8 cellular contexts compared by ENCODE assay signal in the genomic region with DNA sequence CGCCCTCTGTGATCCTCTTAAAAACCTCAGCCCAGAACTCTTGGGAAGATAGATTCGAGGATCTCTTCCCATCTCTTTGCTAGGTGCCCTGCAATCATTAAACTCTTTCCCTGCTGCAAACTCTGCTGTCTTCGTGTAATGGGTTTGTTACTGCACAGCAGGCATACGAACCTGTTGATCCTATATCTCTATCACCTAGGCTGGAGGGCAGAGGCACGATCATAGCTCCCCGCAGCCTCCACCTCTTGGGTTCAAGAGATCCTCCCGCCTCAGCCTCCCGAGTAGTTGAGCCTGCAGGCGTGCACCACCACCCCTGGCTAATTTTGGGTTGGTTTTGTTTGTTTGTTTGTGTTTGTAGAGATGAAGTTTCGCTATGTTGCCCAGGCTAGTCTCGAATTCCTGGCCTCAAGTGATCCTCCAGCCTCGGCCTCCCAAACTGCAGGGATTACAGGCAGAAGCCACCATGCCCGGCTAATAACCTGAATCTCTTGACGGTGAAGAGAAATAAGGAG. TPM values are rescaled to one million over a fixed set of nuclear protein-coding genes. Genes with fewer than 3 reads are reported as not detected.
DNase-seq lines count a peak whose midpoint lies in the region; ATAC-seq and TF ChIP-seq lines count a peak whose summit lies in the region.

No MANE protein-coding gene starts in this region.

- peak overlapping the region; percentile 86 for H3K9ac ChIP-seq in skeletal muscle satellite cell (ENCODE audit: low read depth, low read length)

- no peaks in the 10 kb centered on the region for H3F3A ChIP-seq in GM23338 (replicated peaks; ENCODE audit: low read depth)

- WGBS in gastroesophageal sphincter (ENCODE audit: low coverage in 1 of 2), 2 donors = 78 to 94% methylated on average over 2 to 4 of the region's 14 CpGs

- H4K20me1 ChIP-seq in GM23338 (replicated peaks; ENCODE audit: insufficient read depth) = no peaks in the 10 kb centered on the region

- H3K9me3 ChIP-seq in gastroesophageal sphincter (no peaks in the 10 kb centered on the region), skeletal muscle satellite cell (replicated peaks; ENCODE audit: low read length) (no peaks in the 10 kb centered on the region)

- DNase-seq in GM23338 (ENCODE audit: low spot score) = no peak
- no peak for DNase-seq in activated CD8-positive, alpha-beta memory T cell treated with anti-CD3 and anti-CD28 coated beads for 24 hours
- no peak for DNase-seq in omental fat pad (ENCODE audit: low spot score)
- DNase-seq in NCI-H2081 treated with DMSO at 0.1 percent for 48 hours (lab: John Stamatoyannopoulos, UW) = no peak

- H3K9me3 Mint-ChIP-seq in GM23338 = no peaks in the 10 kb centered on the region

- H3K4me1 ChIP-seq in GM23338 (ENCODE audit: insufficient read depth) = no peaks in the 10 kb centered on the region
- H3K4me1 ChIP-seq in gastroesophageal sphincter = peaks cover 0 to 21% (median 4%) of the 10 kb centered on the region in 3 donors
- peaks cover 9% of the 10 kb centered on the region for H3K4me1 ChIP-seq in skeletal muscle satellite cell (ENCODE audit: control insufficient read depth, insufficient read depth, low read length)

- peak overlapping the region; percentile 64 for H3K4me3 ChIP-seq in GM23338
- peak overlapping the region; percentile 64 for H3K4me3 ChIP-seq in WI38 (ENCODE audit: low read depth, low read length)
- peak overlapping the region; percentile 66 to 75 for H3K4me3 ChIP-seq in gastroesophageal sphincter
- peak overlapping the region; percentile 83 for H3K4me3 ChIP-seq in skeletal muscle satellite cell (ENCODE audit: low read length)

- H3K27ac ChIP-seq in GM23338 (ENCODE audit: low read depth) (no peak overlapping the region), gastroesophageal sphincter (peak overlapping the region; percentile 67 to 87 (median 84))

- peak overlapping the region; percentile 84 for H3K4me3 Mint-ChIP-seq in GM23338

- no peaks in the 10 kb centered on the region for H3K36me3 ChIP-seq in GM23338 (ENCODE audit: insufficient read depth)
- H3K36me3 ChIP-seq in gastroesophageal sphincter = peaks cover 0 to 18% of the 10 kb centered on the region in 2 donors
- peaks cover 7% of the 10 kb centered on the region for H3K36me3 ChIP-seq in skeletal muscle satellite cell (ENCODE audit: insufficient read depth, low read length)

- peaks cover 2% of the 10 kb centered on the region; the same call in 1 of the 3 replicates for H3K4me1 Mint-ChIP-seq in GM23338

- TF ChIP-seq CTCF in GM23338 (conservative IDR thresholded peaks at IDR 0.05; ENCODE audit: low read depth in 2 of 2) = no peak
- TF ChIP-seq CTCF in WI38 (IDR thresholded peaks at IDR 0.05; ENCODE audit: low read depth, low read length) = no peak
- no peak for TF ChIP-seq CTCF in gastroesophageal sphincter (IDR thresholded peaks at IDR 0.05)
- TF ChIP-seq CTCF in omental fat pad (IDR thresholded peaks at IDR 0.05) = no peak

- TF ChIP-seq POLR2A in gastroesophageal sphincter (IDR thresholded peaks at IDR 0.05) = no peak

- H3K27me3 ChIP-seq in GM23338 (ENCODE audit: insufficient read depth) (peaks cover 58% of the 10 kb centered on the region), gastroesophageal sphincter (no peaks in the 10 kb centered on the region), skeletal muscle satellite cell (ENCODE audit: control insufficient read depth, insufficient read depth, low read length) (no peaks in the 10 kb centered on the region)

- peak overlapping the region; percentile 94 for H2AFZ ChIP-seq in GM23338

- peak overlapping the region; percentile 83 for H3K4me2 ChIP-seq in GM23338
- peak overlapping the region; percentile 82 for H3K4me2 ChIP-seq in skeletal muscle satellite cell (ENCODE audit: low read length)

- ATAC-seq in GM23338 = no peak
- peak; percentile 4 for ATAC-seq in gastroesophageal sphincter
- ATAC-seq in GM21529 (IDR thresholded peaks at IDR 0.05; ENCODE audit: unreplicated experiment) = no peak
- ATAC-seq in omental fat pad (ENCODE audit: low FRiP score) = no peak

- no peak for TF ChIP-seq EP300 in gastroesophageal sphincter (IDR thresholded peaks at IDR 0.05)

- no peak overlapping the region; the same call in 1 of the 2 replicates for H3K27ac Mint-ChIP-seq in GM23338

- no peaks in the 10 kb centered on the region for H3K36me3 Mint-ChIP-seq in GM23338 (ENCODE audit: low read depth)

- H3K79me2 ChIP-seq in GM23338 (replicated peaks; ENCODE audit: insufficient read depth) = no peaks in the 10 kb centered on the region

- H3K9me2 ChIP-seq in GM23338 (ENCODE audit: insufficient read depth) = no peaks in the 10 kb centered on the region

- H3K27me3 Mint-ChIP-seq in GM23338 (ENCODE audit: insufficient read depth, low read depth, poor library complexity) = peaks cover 34% of the 10 kb centered on the region

TF ChIP-seq in GM23338, 12 proteins besides CTCF, POLR2A, EP300 and RAD21:
- TF ChIP-seq EZH2phosphoT487 (IDR thresholded peaks at IDR 0.05; ENCODE audit: unreplicated experiment) = no peak
- no peak for TF ChIP-seq ZNF331 (CRISPR knock-in tag; IDR thresholded peaks at IDR 0.05; ENCODE audit: low read depth)
- no peak for TF ChIP-seq POLR2AphosphoS5 (IDR thresholded peaks at IDR 0.05; ENCODE audit: low read depth)
- no peak for TF ChIP-seq CREB1 (CRISPR knock-in tag; IDR thresholded peaks at IDR 0.05; ENCODE audit: low read depth)
- TF ChIP-seq NANOG (IDR thresholded peaks at IDR 0.05; ENCODE audit: borderline replicate concordance) = no peak
- TF ChIP-seq EZH2 (IDR thresholded peaks at IDR 0.05; ENCODE audit: low read depth, unreplicated experiment) = no peak
- no peak for TF ChIP-seq JUNB (IDR thresholded peaks at IDR 0.05; ENCODE audit: unreplicated experiment)
- no peak for TF ChIP-seq ZNF114 (CRISPR knock-in tag; IDR thresholded peaks at IDR 0.05)

RNA-seq across cellular contexts. Expression of a gene that starts 0.5 kb away (rescaled TPM):
- 0.10 and 0.35 TPM in 2 replicates for total RNA-seq in GM23338 (2014; rRNA removed; shearing (Covaris generic))
- 0.36 and 0.40 TPM in 2 replicates for polyA plus RNA-seq in GM23338 (2016; fragmentation: Nextera tagmentation; extraction: Ambion mirVana)
- total RNA-seq in gastroesophageal sphincter (10 to 100 TPM in 1 of 4 donors, 1 to 10 TPM in 3; 6.9 to 16.2 (median 8.6) TPM), omental fat pad (10 to 100 TPM in 1 of 4 donors, 1 to 10 TPM in 3; 4.3 to 11.3 (median 6.0) TPM)
- total RNA-seq in skeletal muscle satellite cell (2012; rRNA removed) = 4.3 and 6.1 TPM in 2 replicates

RNA-seq across cellular contexts. Expression of a gene that starts 30.7 kb away (rescaled TPM):
- total RNA-seq in GM23338 (2014; rRNA removed; shearing (Covaris generic)) = not detected in 2 replicates
- polyA plus RNA-seq in GM23338 (2016; fragmentation: Nextera tagmentation; extraction: Ambion mirVana) = not detected in 2 replicates
- total RNA-seq in gastroesophageal sphincter (10 to 100 TPM in 2 of 4 donors, 1 to 10 TPM in 1, under 1 TPM in 1; 0.69 to 16.2 (median 7.8) TPM), omental fat pad (1 to 10 TPM in 1 of 4 donors, under 1 TPM in 2, not detected in 1; 0.19 to 1.4 (median 0.72) TPM)
- total RNA-seq in skeletal muscle satellite cell (2012; rRNA removed) = 3.5 and 15.7 TPM in 2 replicates
